ENCODE assay signal across 18 cellular contexts in the genomic region with DNA sequence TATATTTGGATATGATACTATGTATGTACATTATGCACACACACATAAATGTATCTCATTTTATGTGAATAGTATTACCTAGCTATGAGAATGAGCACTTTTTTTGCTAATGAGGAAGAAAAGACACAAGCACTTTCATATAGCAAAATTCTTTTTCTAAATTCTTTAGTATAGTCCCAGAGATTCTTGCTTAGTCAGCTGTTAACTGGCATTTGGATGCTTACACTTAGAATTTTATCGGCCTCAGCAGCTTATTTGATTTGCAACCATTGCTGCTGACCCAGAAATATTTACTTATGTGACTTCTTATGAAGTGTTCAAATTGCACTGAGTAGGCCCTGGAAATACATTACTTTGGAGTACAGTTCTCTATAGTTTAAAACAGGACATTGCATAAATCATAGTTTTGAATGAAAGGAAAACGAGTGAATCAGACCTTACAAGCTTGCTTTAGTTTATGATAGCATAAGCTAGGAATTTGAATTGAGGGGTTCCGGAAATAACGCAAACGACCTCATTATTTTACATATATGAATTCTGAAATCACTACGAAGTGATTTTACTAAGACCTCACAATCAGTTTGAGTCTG.
"Had no signal": no experiment of that assay in that cellular context is flagged by ENCODE, and none has a peak within 500 bp of the region (broad histone marks: within the 10 kb centered on the region; RNA-seq: fewer than 3 reads in every experiment).

No MANE protein-coding gene starts in this region.

- H3K4me3 ChIP-seq: coronary artery, left lung, stomach, thoracic aorta had no signal

- H3K27ac ChIP-seq: coronary artery, left lung, stomach, thoracic aorta, WERI-Rb-1 had no signal

- H3K27me3 ChIP-seq: left lung, stomach had no signal

- H3K36me3 ChIP-seq: left lung, stomach, thoracic aorta, WERI-Rb-1 had no signal

- DNase-seq: activated CD4-positive, alpha-beta T cell treated with anti-CD3 and anti-CD28 coated beads for 4 hours; activated CD8-positive, alpha-beta memory T cell treated with anti-CD3 and anti-CD28 coated beads, Interleukin-2, amount 50 U/mL, for 4 hours; activated CD8-positive, alpha-beta T cell treated with anti-CD3 and anti-CD28 coated beads for 36 hours; activated naive CD4-positive, alpha-beta T cell; activated naive CD8-positive, alpha-beta T cell treated with anti-CD3 and anti-CD28 coated beads, Interleukin-2, amount 50 U/mL, for 24 hours; caudate nucleus; effector CD4-positive, alpha-beta T cell; glutamatergic neuron; left lung; natural killer cell; nucleus accumbens; stimulated activated CD4-positive, alpha-beta T cell treated with anti-CD3 and anti-CD28 coated beads, Interleukin-12 subunit alpha, Interleukin-12 subunit beta, amount 100 ng/mL, for 4 hours; stimulated activated CD8-positive, alpha-beta memory T cell treated with anti-CD3 and anti-CD28 coated beads, Interleukin-4, amount 100 ng/mL, for 48 hours; stomach; T-helper 1 cell; WERI-Rb-1 had no signal

- H3K4me1 ChIP-seq: left lung, stomach had no signal

- ATAC-seq: activated CD8-positive, alpha-beta T cell treated with anti-CD3 and anti-CD28 coated beads for 36 hours; activated naive CD8-positive, alpha-beta T cell treated with anti-CD3 and anti-CD28 coated beads, Interleukin-2, amount 50 U/mL, for 24 hours; left lung; natural killer cell had no signal

- H3K9me3 ChIP-seq: stomach, thoracic aorta had no signal
